Comparison of ENCODE assay signal across 18 cellular contexts in genomic region chr20:59657459-59658046, GRCh38. TPM values are rescaled to one million over a fixed set of nuclear protein-coding genes. Genes with fewer than 3 reads are reported as not detected.
DNase-seq lines count a peak whose midpoint lies in the region; ATAC-seq and TF ChIP-seq lines count a peak whose summit lies in the region.
"Had no signal": no experiment of that assay in that cellular context is flagged by ENCODE, and none has a peak within 500 bp of the region (broad histone marks: within the 10 kb centered on the region; RNA-seq: fewer than 3 reads in every experiment).

No MANE protein-coding gene starts in this region.

- H3K4me3 ChIP-seq in choroid plexus epithelial cell (ENCODE audit: low read depth, low read length), result no peak overlapping the region
- H3K4me3 ChIP-seq in mammary epithelial cell (replicated peaks in 1 of 3; ENCODE audit: insufficient read depth in 1 of 3, low read depth in 2 of 3, low read length in 3 of 3), result no peak overlapping the region
- H3K4me3 ChIP-seq: A549, GM23338 had no signal

- H3K27me3 ChIP-seq in mammary epithelial cell (ENCODE audit: insufficient read depth, low read length), result no peaks in the 10 kb centered on the region

- H3K9me3 ChIP-seq in mammary epithelial cell (replicated peaks; ENCODE audit: insufficient read depth, low read length), result peaks cover 3% of the 10 kb centered on the region

- CTCF ChIA-PET in WTC11 (lab: Charles Lee), result no interaction called here
- CTCF ChIA-PET in mammary epithelial cell (lab: Charles Lee; ENCODE audit: low non-redundant PET), result no interaction called here

- DNase-seq in DMS53 (lab: John Stamatoyannopoulos, UW) (peak; percentile 5), DMS53 treated with DMSO at 0.1 percent for 48 hours (lab: John Stamatoyannopoulos, UW; ENCODE audit: unreplicated experiment) (no peak), Caki2 (ENCODE audit: low read depth) (peak; percentile 1), WTC11 (ENCODE audit: low spot score) (no peak), choroid plexus epithelial cell (ENCODE audit: low read depth) (peak; percentile 1), mammary epithelial cell (no peak), NCI-H187 (lab: John Stamatoyannopoulos, UW) (no peak)
- DNase-seq: AML-193; Calu3; CD4-positive, alpha-beta T cell; HCEC 1CT; HFFc6 had no signal

- H3K9ac ChIP-seq in mammary epithelial cell (ENCODE audit: insufficient read depth, low read length), result no peak overlapping the region

- H3K4me2 ChIP-seq in mammary epithelial cell (ENCODE audit: insufficient read depth, low read depth, low read length), result no peak overlapping the region
- H3K4me2 ChIP-seq: A549, GM23338 had no signal

- no peak overlapping the region for H2AFZ ChIP-seq in mammary epithelial cell (ENCODE audit: low read depth, low read length)
- H2AFZ ChIP-seq: GM23338 had no signal

- no peak for ATAC-seq in WTC11
- no peak for ATAC-seq in HG02642 (IDR thresholded peaks at IDR 0.05; ENCODE audit: poor library complexity, unreplicated experiment)
- ATAC-seq: A549, GM23338 had no signal

- WGBS in mammary epithelial cell (ENCODE audit: low coverage, missing lambda C conversion rate), result 82% methylated on average over 1 of the region's 1 CpG

- no peaks in the 10 kb centered on the region for H3K36me3 ChIP-seq in mammary epithelial cell (ENCODE audit: insufficient read depth, low read length)

- in situ Hi-C loops in Caki2 (cut with HindIII; ENCODE audit: low pct_unique_long_range_greater_than_20kb, low sequenced_read_pairs) (no loop called here), mammary epithelial cell (cut with MboI; ENCODE audit: low sequenced_read_pairs in 2 of 2) (no loop called here)

- no peaks in the 10 kb centered on the region for H3K79me2 ChIP-seq in mammary epithelial cell (ENCODE audit: insufficient read depth, low read length)

- TF ChIP-seq CTCF in WTC11 (IDR thresholded peaks at IDR 0.05) (no peak), choroid plexus epithelial cell (conservative IDR thresholded peaks at IDR 0.05; ENCODE audit: low read depth, low read length) (no peak), mammary epithelial cell (conservative IDR thresholded peaks at IDR 0.05 in 1 of 2, IDR thresholded peaks at IDR 0.05 in 1 of 2; ENCODE audit: extremely low read depth in 1 of 2, insufficient read depth in 1 of 2, low read depth in 1 of 2, low read length in 2 of 2) (no peak)

- H3K27me3 Mint-ChIP-seq in WTC11 (ENCODE audit: low read depth), result peaks cover 54% of the 10 kb centered on the region

- no peaks in the 10 kb centered on the region for H3K4me1 ChIP-seq in mammary epithelial cell (ENCODE audit: insufficient read depth, low read length)
- H3K4me1 ChIP-seq: A549 had no signal

- no peak overlapping the region for H3K27ac ChIP-seq in mammary epithelial cell (ENCODE audit: insufficient read depth, low read depth, low read length)
- H3K27ac ChIP-seq: 22Rv1, A549, C4-2B had no signal

- dilution Hi-C loops in mammary epithelial cell (cut with HindIII; ENCODE audit: low sequenced_read_pairs), result no loop called here

- no peak overlapping the region for H3K27ac Mint-ChIP-seq in WTC11
- H3K27ac Mint-ChIP-seq: CD4-positive, alpha-beta T cell; GM23338; HFFc6 had no signal

- no peaks in the 10 kb centered on the region for H4K20me1 ChIP-seq in mammary epithelial cell (ENCODE audit: insufficient read depth, low read length)

- H3K9me3 Mint-ChIP-seq in WTC11, result peaks cover 60% of the 10 kb centered on the region

- no TSS peak for BruUV-seq in mammary epithelial cell (replicated peaks; lab: Mats Ljungman, UMichigan)

- no peak overlapping the region for H3K4me3 Mint-ChIP-seq in WTC11
- H3K4me3 Mint-ChIP-seq: CD4-positive, alpha-beta T cell; GM23338; HFFc6 had no signal

- intact Hi-C loops in mammary epithelial cell (cut with micrococcal nuclease), result no loop called here

- H3K36me3 Mint-ChIP-seq in WTC11, result peaks cover 25% of the 10 kb centered on the region

- POLR2A ChIA-PET in WTC11 (lab: Charles Lee), result no interaction called here

- no peaks in the 10 kb centered on the region for H3K4me1 Mint-ChIP-seq in WTC11
- H3K4me1 Mint-ChIP-seq: GM23338 had no signal

TF ChIP-seq in WTC11, 78 proteins besides CTCF, POLR2A, EP300 and RAD21:
- peak; percentile 76 for TF ChIP-seq ZNF317 (CRISPR knock-in tag; IDR thresholded peaks at IDR 0.05; ENCODE audit: borderline replicate concordance, low read depth)
- no peak for TF ChIP-seq PREB (CRISPR knock-in tag; IDR thresholded peaks at IDR 0.05; ENCODE audit: borderline replicate concordance)

RNA-seq across cellular contexts. Expression of gene PHACTR3, which starts 53.2 kb away (rescaled TPM):
- not detected in 2 replicates for total RNA-seq in Caki2 (2014; rRNA removed; shearing (Covaris generic); ENCODE audit: low replicate concordance)
- 0.23 to 0.30 TPM (median 0.28 TPM) in 3 replicates for total RNA-seq in WTC11 (2021)
- total RNA-seq in mammary epithelial cell, result 10 to 100 TPM in 1 of 2 donors, not detected in 1; 11.1 TPM
- 11.3 TPM for polyA plus RNA-seq in mammary epithelial cell
- polyA minus RNA-seq in mammary epithelial cell, result not detected
- total RNA-seq: CD4-positive, alpha-beta T cell; HFFc6 had no signal
- polyA plus RNA-seq: A549, BJ had no signal

Comparison
In these comparisons a context has a peak if more than half of its experiments do, and no peak if none do; other contexts are left out.
1. DNase-seq: peak in DMS53 (single experiment), Caki2 (single experiment) and choroid plexus epithelial cell (single experiment); none in DMS53 treated with DMSO at 0.1 percent for 48 hours (single experiment), WTC11 (single experiment), mammary epithelial cell (single experiment) and NCI-H187 (0 of 2).